8 cellular contexts compared by ENCODE assay signal in the genomic region with DNA sequence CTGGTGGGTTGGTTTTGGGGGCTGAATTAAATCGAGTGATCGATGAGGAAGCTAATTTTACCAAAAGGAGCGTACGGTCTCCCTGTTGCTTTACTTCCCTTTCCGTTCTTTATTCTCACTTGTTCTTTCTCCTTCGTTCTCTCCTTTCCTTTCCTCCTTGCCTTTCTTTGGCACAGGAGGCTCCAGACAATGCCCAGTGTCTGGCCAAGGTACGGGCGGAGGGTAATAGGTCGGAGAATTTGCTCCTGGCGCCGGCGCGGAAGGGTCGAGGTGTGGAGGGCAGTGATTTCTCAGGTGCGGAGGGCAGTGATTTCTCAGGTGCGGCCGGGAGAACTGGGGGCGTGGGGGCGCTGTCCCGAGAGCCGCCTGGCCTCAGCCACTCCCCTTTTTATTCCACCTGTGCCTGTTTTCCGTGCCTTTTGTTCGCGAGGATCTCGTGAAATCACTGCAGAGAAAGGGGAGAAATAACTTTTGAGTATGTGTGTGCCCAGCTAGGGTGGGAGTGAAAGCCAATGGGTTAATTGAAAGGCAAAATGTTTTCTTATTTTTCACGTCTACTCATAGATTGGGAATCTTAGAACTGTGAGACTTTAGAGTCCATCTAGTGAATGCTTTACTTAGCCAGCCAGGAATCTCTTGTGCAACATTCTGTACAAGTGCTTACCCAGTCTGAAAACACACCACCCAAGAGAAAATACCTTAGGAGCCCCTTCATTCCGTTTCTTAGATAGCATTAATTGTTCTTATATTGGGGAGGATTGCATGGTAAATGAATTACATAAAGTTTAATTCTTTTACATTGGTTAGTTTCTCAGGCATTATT. TPM values are rescaled to one million over a fixed set of nuclear protein-coding genes. Genes with fewer than 3 reads are reported as not detected.
DNase-seq lines count a peak whose midpoint lies in the region; ATAC-seq and TF ChIP-seq lines count a peak whose summit lies in the region.

No MANE protein-coding gene starts in this region.

- ATAC-seq in right lobe of liver = peak; percentile 34 to 58 (median 44)

- H3K4me1 ChIP-seq in ES-I3 (ENCODE audit: insufficient read depth, low read length) (peaks cover 4% of the 10 kb centered on the region; the same call in 1 of the 2 replicates), right lobe of liver (no peaks in the 10 kb centered on the region), tibial artery (peaks cover 0 to 26% (median 17%) of the 10 kb centered on the region in 4 donors)

- H3K27me3 ChIP-seq in right lobe of liver (no peaks in the 10 kb centered on the region), tibial artery (peaks cover 0 to 33% of the 10 kb centered on the region in 2 donors)

- peak; percentile 17 for TF ChIP-seq CTCF in 22Rv1 (IDR thresholded peaks at IDR 0.05)
- TF ChIP-seq CTCF in right lobe of liver (IDR thresholded peaks at IDR 0.05) = peak in 2 of 4 donors; percentile 8 to 9
- TF ChIP-seq CTCF in tibial artery (IDR thresholded peaks at IDR 0.05) = no peak

- WGBS in right lobe of liver (ENCODE audit: insufficient coverage, low coverage, low lambda C conversion rate, missing lambda C conversion rate) = under 1% methylated on average over 25 of the region's 27 CpGs

- H3K9ac ChIP-seq in ES-I3 (ENCODE audit: low read depth, low read length) = peak overlapping the region; percentile 94

- no peaks in the 10 kb centered on the region for H3K9me3 ChIP-seq in ES-I3 (ENCODE audit: control insufficient read depth, insufficient read depth, low read length)
- no peaks in the 10 kb centered on the region for H3K9me3 ChIP-seq in right lobe of liver
- no peaks in the 10 kb centered on the region for H3K9me3 ChIP-seq in tibial artery

- intact Hi-C loops in right lobe of liver (cut with DNase I) = no loop called here
- intact Hi-C loops in tibial artery (cut with DNase I; ENCODE audit: low total_unique reads) = loop anchor here (10.0 kb wide), 2 partner anchors 146 to 396 kb away; no protein-coding TSS in a partner anchor

- DNase-seq in NCI-H345 (lab: John Stamatoyannopoulos, UW) (peak; percentile 53), cerebellar cortex (ENCODE audit: low spot score) (peak; percentile 19), right lobe of liver (peak in 1 of 3 donors; percentile 51), tibial artery (no peak)
- DNase-seq in activated CD4-positive, CD25-positive, alpha-beta regulatory T cell treated with anti-CD3 and anti-CD28 coated beads, Interleukin-2, amount 50 U/mL, for 72 hours = no peak
- DNase-seq in stimulated activated naive CD4-positive, alpha-beta T cell treated with Interleukin-2 at 50 U/mL for 16 hours (lab: John Stamatoyannopoulos, UW) = no peak

- H3K36me3 ChIP-seq in ES-I3 (ENCODE audit: insufficient read depth, low read length) = no peaks in the 10 kb centered on the region
- no peaks in the 10 kb centered on the region for H3K36me3 ChIP-seq in right lobe of liver
- H3K36me3 ChIP-seq in tibial artery = no peaks in the 10 kb centered on the region

- peak overlapping the region; percentile 87 for H3K27ac ChIP-seq in 22Rv1
- peak overlapping the region; percentile 64 to 80 (median 73) for H3K27ac ChIP-seq in right lobe of liver
- H3K27ac ChIP-seq in tibial artery = peak overlapping the region in 1 of 2 donors; percentile 63

- TF ChIP-seq POLR2A in right lobe of liver (IDR thresholded peaks at IDR 0.05) = no peak

- H3K4me3 ChIP-seq in right lobe of liver (peak overlapping the region; percentile 91 to 94 (median 92)), tibial artery (peak overlapping the region; percentile 60 to 93)

RNA-seq across cellular contexts. Expression of a gene that starts 1.3 kb away (rescaled TPM):
- 10 to 100 TPM in 4 of 6 experiments, 1 to 10 TPM in 2; 9.0 to 15.6 (median 12.1) TPM for total RNA-seq in right lobe of liver

Comparison
In these comparisons a context has a peak if more than half of its experiments do, and no peak if none do; other contexts are left out.
1. DNase-seq: peak in NCI-H345 (single experiment) and cerebellar cortex (single experiment); none in tibial artery (0 of 2), activated CD4-positive, CD25-positive, alpha-beta regulatory T cell treated with anti-CD3 and anti-CD28 coated beads, Interleukin-2, amount 50 U/mL, for 72 hours (single experiment) and stimulated activated naive CD4-positive, alpha-beta T cell treated with Interleukin-2 at 50 U/mL for 16 hours (single experiment).